ENCODE assay signal across 1 cellular context in the genomic region with DNA sequence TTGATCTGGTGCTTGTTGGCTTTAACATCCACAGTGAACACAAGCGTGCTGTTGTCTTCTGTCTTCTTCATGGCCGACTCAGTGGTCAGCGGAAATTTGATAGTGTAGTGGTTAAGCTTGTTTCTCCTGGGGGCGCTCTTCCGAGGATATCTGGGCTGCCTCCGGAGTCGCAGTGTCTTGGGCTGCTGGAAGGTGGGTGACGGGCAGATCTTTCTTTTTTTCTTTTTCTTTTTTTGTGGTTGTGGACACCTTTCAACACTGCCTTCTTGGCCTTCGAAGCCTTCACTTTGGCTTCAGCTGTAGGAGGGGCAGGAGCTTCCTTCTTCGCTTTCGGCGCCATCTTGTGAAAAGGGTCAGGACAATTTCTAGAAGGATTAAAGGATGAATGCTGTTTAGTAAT.
TF ChIP-seq lines count a peak whose summit lies in the region.

No MANE protein-coding gene starts in this region.

TF ChIP-seq in HCT116, 20 proteins besides CTCF, POLR2A, EP300 and RAD21 (continued from another document):
- TF ChIP-seq, protein P1, sequence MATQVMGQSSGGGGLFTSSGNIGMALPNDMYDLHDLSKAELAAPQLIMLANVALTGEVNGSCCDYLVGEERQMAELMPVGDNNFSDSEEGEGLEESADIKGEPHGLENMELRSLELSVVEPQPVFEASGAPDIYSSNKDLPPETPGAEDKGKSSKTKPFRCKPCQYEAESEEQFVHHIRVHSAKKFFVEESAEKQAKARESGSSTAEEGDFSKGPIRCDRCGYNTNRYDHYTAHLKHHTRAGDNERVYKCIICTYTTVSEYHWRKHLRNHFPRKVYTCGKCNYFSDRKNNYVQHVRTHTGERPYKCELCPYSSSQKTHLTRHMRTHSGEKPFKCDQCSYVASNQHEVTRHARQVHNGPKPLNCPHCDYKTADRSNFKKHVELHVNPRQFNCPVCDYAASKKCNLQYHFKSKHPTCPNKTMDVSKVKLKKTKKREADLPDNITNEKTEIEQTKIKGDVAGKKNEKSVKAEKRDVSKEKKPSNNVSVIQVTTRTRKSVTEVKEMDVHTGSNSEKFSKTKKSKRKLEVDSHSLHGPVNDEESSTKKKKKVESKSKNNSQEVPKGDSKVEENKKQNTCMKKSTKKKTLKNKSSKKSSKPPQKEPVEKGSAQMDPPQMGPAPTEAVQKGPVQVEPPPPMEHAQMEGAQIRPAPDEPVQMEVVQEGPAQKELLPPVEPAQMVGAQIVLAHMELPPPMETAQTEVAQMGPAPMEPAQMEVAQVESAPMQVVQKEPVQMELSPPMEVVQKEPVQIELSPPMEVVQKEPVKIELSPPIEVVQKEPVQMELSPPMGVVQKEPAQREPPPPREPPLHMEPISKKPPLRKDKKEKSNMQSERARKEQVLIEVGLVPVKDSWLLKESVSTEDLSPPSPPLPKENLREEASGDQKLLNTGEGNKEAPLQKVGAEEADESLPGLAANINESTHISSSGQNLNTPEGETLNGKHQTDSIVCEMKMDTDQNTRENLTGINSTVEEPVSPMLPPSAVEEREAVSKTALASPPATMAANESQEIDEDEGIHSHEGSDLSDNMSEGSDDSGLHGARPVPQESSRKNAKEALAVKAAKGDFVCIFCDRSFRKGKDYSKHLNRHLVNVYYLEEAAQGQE (IDR thresholded peaks at IDR 0.05; ENCODE audit: low read depth) = no peak
- TF ChIP-seq ZNF274 (IDR thresholded peaks at IDR 0.05; ENCODE audit: low read depth, low read length) (no peak), FOSL1 (IDR thresholded peaks at IDR 0.05; ENCODE audit: low read depth) (no peak), SP1 (IDR thresholded peaks at IDR 0.05; ENCODE audit: low read depth) (no peak), TCF7L2 (IDR thresholded peaks at IDR 0.05; ENCODE audit: borderline replicate concordance, extremely low read depth, insufficient read depth, insufficient read length) (no peak), CEBPB (IDR thresholded peaks at IDR 0.05; ENCODE audit: low read depth) (no peak), POLR2AphosphoS5 (IDR thresholded peaks at IDR 0.05; ENCODE audit: low read depth, low read length) (no peak), EGR1 (IDR thresholded peaks at IDR 0.05; ENCODE audit: low read depth) (no peak), YY1 (IDR thresholded peaks at IDR 0.05; ENCODE audit: extremely low read depth, insufficient replicate concordance, low read depth, low read length) (no peak), ATF3 (IDR thresholded peaks at IDR 0.05) (no peak)
TF ChIP-seq in HCT116: peak in this region for 0.
